In the genomic region with DNA sequence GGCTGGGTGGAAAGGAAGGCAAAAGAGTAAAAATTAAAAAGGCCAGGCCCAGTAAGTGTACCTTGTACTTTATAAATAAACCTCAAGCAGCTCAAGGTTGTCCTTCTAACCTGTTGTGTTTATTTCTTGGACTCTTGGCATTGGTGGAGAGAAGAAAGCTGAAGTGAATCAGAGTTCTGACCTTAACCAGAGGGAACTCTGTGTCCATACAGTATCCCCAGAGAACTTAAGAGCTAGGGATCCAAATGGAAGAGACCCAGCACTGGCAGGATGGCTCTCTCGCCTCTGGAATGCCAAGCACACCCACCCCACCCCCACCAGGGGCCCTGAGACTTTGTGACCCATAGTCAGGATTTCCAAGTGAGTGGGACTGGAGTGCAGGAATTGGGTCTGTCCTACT, we compare ENCODE assay signal across 21 cellular contexts. TPM values are rescaled to one million over a fixed set of nuclear protein-coding genes. Genes with fewer than 3 reads are reported as not detected.
A peak's percentile ranks its signal among the peaks of the same experiment; 100 is the strongest.
DNase-seq lines count a peak whose midpoint lies in the region; ATAC-seq, FAIRE-seq and TF ChIP-seq lines count a peak whose summit lies in the region.
"Had no signal": no experiment of that assay in that cellular context is flagged by ENCODE, and none has a peak within 500 bp of the region (broad histone marks: within the 10 kb centered on the region; RNA-seq: fewer than 3 reads in every experiment).

No MANE protein-coding gene starts in this region.

- no peak overlapping the region for H3K9ac ChIP-seq in GM12878 (ENCODE audit: control insufficient read depth, insufficient read depth, low read length)
- H3K9ac ChIP-seq in muscle layer of colon (ENCODE audit: low read length), result no peak overlapping the region

- no peaks in the 10 kb centered on the region for H3K9me3 ChIP-seq in GM12878 (replicated peaks; ENCODE audit: control insufficient read depth, insufficient read depth, low read length)
- H3K9me3 ChIP-seq in heart left ventricle, result no peaks in the 10 kb centered on the region
- no peaks in the 10 kb centered on the region for H3K9me3 ChIP-seq in muscle layer of colon (ENCODE audit: low read length)
- no peaks in the 10 kb centered on the region for H3K9me3 ChIP-seq in suprapubic skin
- H3K9me3 ChIP-seq: HAP-1, left lung, mucosa of descending colon had no signal

- POLR2A ChIA-PET in GM12878 (lab: Charles Lee), result interaction anchor here (1.0 kb wide), 1 partner anchor 9 kb away, joined by 3 read pairs; no protein-coding TSS in a partner anchor
- POLR2A ChIA-PET in GM10248 (lab: Yijun Ruan, JAX), result no interaction called here

- TSS peak; percentile 48 for BruUV-seq in GM12878 (replicated peaks; lab: Mats Ljungman, UMichigan)

- H3K27ac ChIP-seq in GM12878 (ENCODE audit: control insufficient read depth, insufficient read depth) (no peak overlapping the region), heart left ventricle (peak overlapping the region in 10 of 12 donors; percentile 4 to 84 (median 32)), muscle layer of colon (ENCODE audit: low read depth, low read length) (peak overlapping the region; percentile 94), suprapubic skin (peak overlapping the region; percentile 47)
- H3K27ac ChIP-seq: C4-2B, left lung had no signal

- in situ Hi-C loops in GM12878 (cut with MboI), result no loop called here

- SMC1A ChIA-PET in GM12878 (lab: Charles Lee; ENCODE audit: uncharacterized antibody, unreplicated experiment), result no interaction called here

- 92% methylated on average over 1 of the region's 1 CpG for WGBS in GM12878 (ENCODE audit: insufficient coverage, insufficient replicate concordance, low lambda C conversion rate, missing lambda C conversion rate)
- 67 to 97% (median 88%) methylated on average over 1 of the region's 1 CpG for WGBS in heart left ventricle, 4 donors
- WGBS in suprapubic skin, result 88% methylated on average over 1 of the region's 1 CpG
- WGBS in lower leg skin, 2 donors, result 70 to 78% methylated on average over 1 of the region's 1 CpG

- no peak for TF ChIP-seq POLR2A in GM12878 (IDR thresholded peaks at IDR 0.05; ENCODE audit: low read depth, low read length)
- TF ChIP-seq POLR2A in heart left ventricle (IDR thresholded peaks at IDR 0.05), result no peak
- TF ChIP-seq POLR2A in suprapubic skin (IDR thresholded peaks at IDR 0.05), result no peak
- no peak for TF ChIP-seq POLR2A in lower leg skin (IDR thresholded peaks at IDR 0.05)

- RAD21 ChIA-PET in GM12878 (lab: Charles Lee; ENCODE audit: unreplicated experiment), result no interaction called here

- no peak overlapping the region for H3K4me2 ChIP-seq in GM12878 (ENCODE audit: control insufficient read depth, insufficient read depth)

- no peaks in the 10 kb centered on the region for H4K20me1 ChIP-seq in GM12878 (ENCODE audit: control insufficient read depth, insufficient read depth)

- H3K4me1 ChIP-seq in GM12878 (ENCODE audit: control insufficient read depth, insufficient read depth, low read length), result no peaks in the 10 kb centered on the region
- H3K4me1 ChIP-seq in heart left ventricle, result peaks cover 0 to 41% (median 19%) of the 10 kb centered on the region in 12 donors
- peaks cover 77% of the 10 kb centered on the region for H3K4me1 ChIP-seq in muscle layer of colon (ENCODE audit: insufficient read depth, low read length)
- peaks cover 14% of the 10 kb centered on the region for H3K4me1 ChIP-seq in suprapubic skin
- H3K4me1 ChIP-seq: HAP-1 had no signal

- H3K27me3 ChIP-seq in GM12878 (replicated peaks in 1 of 2; ENCODE audit: control insufficient read depth in 2 of 2, insufficient read depth in 2 of 2, low read length in 1 of 2), result no peaks in the 10 kb centered on the region
- H3K27me3 ChIP-seq in heart left ventricle, result no peaks in the 10 kb centered on the region
- no peaks in the 10 kb centered on the region for H3K27me3 ChIP-seq in muscle layer of colon (ENCODE audit: control insufficient read depth in 1 of 2, insufficient read depth in 2 of 2, low read length in 2 of 2)
- no peaks in the 10 kb centered on the region for H3K27me3 ChIP-seq in suprapubic skin
- H3K27me3 ChIP-seq: left lung had no signal

- H3K79me2 ChIP-seq in GM12878 (ENCODE audit: control insufficient read depth, insufficient read depth, low read length), result no peaks in the 10 kb centered on the region

- no peak for TF ChIP-seq RAD21 in GM12878 (IDR thresholded peaks at IDR 0.05; ENCODE audit: insufficient read depth, low read depth, low read length)

- FAIRE-seq in GM12878 (lab: Jason Lieb, UNC), result no peak
- FAIRE-seq: astrocyte, RCC 7860 had no signal

- no peak for DNase-seq in GM12878 (ENCODE audit: low read depth, low spot score)
- DNase-seq in heart left ventricle, result no peak
- no peak for DNase-seq in suprapubic skin (ENCODE audit: low spot score in 2 of 2)
- no peak for DNase-seq in lower leg skin (ENCODE audit: low spot score in 2 of 2)
- DNase-seq in occipital lobe (lab: John Stamatoyannopoulos, UW), result no peak
- no peak for DNase-seq in GM10248 (ENCODE audit: extremely low spot score)
- DNase-seq: activated naive CD4-positive, alpha-beta T cell treated with anti-CD3 and anti-CD28 coated beads, Interleukin-2, amount 10 ng/mL, durations not matched to agents 7 days and 5 days; activated T-cell treated with anti-CD3 and anti-CD28 coated beads, Interleukin-2, amount 50 U/mL, for 72 hours; effector memory CD8-positive, alpha-beta T cell; EL; NCI-H2081; NK-92 treated with Interleukin-12 subunit alpha and Interleukin-12 subunit beta, amount 100 ng/mL, for 24 hours; stimulated activated CD4-positive, alpha-beta T cell treated with anti-CD3 and anti-CD28 coated beads, Interleukin-12 subunit alpha, Interleukin-12 subunit beta, amount 100 ng/mL, for 4 hours had no signal

- no peak for TF ChIP-seq CTCF in GM12878 (IDR thresholded peaks at IDR 0.05 in 2 of 3, conservative IDR thresholded peaks at IDR 0.05 in 1 of 3; ENCODE audit: control insufficient read depth in 2 of 3, extremely low read depth in 1 of 3, insufficient read depth in 1 of 3, low read depth in 3 of 3, low read length in 3 of 3)
- TF ChIP-seq CTCF in heart left ventricle (IDR thresholded peaks at IDR 0.05), result no peak
- TF ChIP-seq CTCF in suprapubic skin (IDR thresholded peaks at IDR 0.05), result no peak
- TF ChIP-seq CTCF in lower leg skin (IDR thresholded peaks at IDR 0.05), result no peak
- no peak for TF ChIP-seq CTCF in GM10248 (IDR thresholded peaks at IDR 0.05; ENCODE audit: control extremely low read depth, extremely low read depth, low read depth, missing control alignments)

- intact Hi-C loops in GM12878 (cut with micrococcal nuclease; ENCODE audit: unreplicated experiment) (no loop called here), heart left ventricle (cut with DNase I) (no loop called here), lower leg skin (cut with DNase I; ENCODE audit: low total_unique reads) (no loop called here)

- no peak overlapping the region for H2AFZ ChIP-seq in GM12878 (ENCODE audit: control insufficient read depth, low read depth, low read length)

- H3K4me3 ChIP-seq in GM12878 (no peak overlapping the region), heart left ventricle (no peak overlapping the region), muscle layer of colon (ENCODE audit: low read depth in 1 of 2, low read length in 2 of 2) (no peak overlapping the region), suprapubic skin (no peak overlapping the region), lower leg skin (ENCODE audit: low read depth, poor library complexity, severe bottlenecking) (no peak overlapping the region)
- H3K4me3 ChIP-seq: HAP-1, left lung, mucosa of descending colon had no signal

- TF ChIP-seq EP300 in GM12878 (IDR thresholded peaks at IDR 0.05; ENCODE audit: borderline replicate concordance in 1 of 2, control insufficient read depth in 1 of 2, low read depth in 2 of 2, low read length in 2 of 2) (no peak), suprapubic skin (IDR thresholded peaks at IDR 0.05) (no peak)

- no peak for ATAC-seq in GM12878
- peak in 2 of 4 donors; percentile 12 to 18 for ATAC-seq in heart left ventricle
- no peak for ATAC-seq in GM18517 (IDR thresholded peaks at IDR 0.05; ENCODE audit: unreplicated experiment)
- ATAC-seq: activated T-cell treated with anti-CD3 and anti-CD28 coated beads, Interleukin-2, amount 50 U/mL, for 72 hours; effector memory CD8-positive, alpha-beta T cell had no signal

- H3K36me3 ChIP-seq in GM12878 (ENCODE audit: control insufficient read depth in 2 of 2, insufficient read depth in 2 of 2, low read length in 1 of 2) (peaks cover 7 to 20% of the 10 kb centered on the region in 2 experiments), heart left ventricle (peaks cover 0 to 59% (median 40%) of the 10 kb centered on the region in 9 donors), muscle layer of colon (ENCODE audit: insufficient read depth, low read length) (peaks cover 13% of the 10 kb centered on the region), suprapubic skin (peaks cover 49% of the 10 kb centered on the region)

- CTCF ChIA-PET in GM12878 (lab: Yijun Ruan, JAX) (interaction anchor here (0.6 to 0.9 kb wide), 2 partner anchors 10 to 584 kb away, joined by 3 read pairs; no protein-coding TSS in a partner anchor), GM10248 (lab: Yijun Ruan, JAX) (interaction anchor here (1.8 to 2.1 kb wide), 2 partner anchors 10 to 11 kb away, joined by 5 read pairs; no protein-coding TSS in a partner anchor)

RNA-seq across cellular contexts. Expression of a gene that starts 14.2 kb away (rescaled TPM):
- 4.5 and 7.5 TPM in 2 replicates for total RNA-seq in GM12878 (2013; cell fraction: nucleolus; rRNA removed)
- total RNA-seq in GM12878 (2014; rRNA removed), result 24.8 and 24.9 TPM in 2 replicates
- 28.7 and 31.2 TPM in 2 replicates for total RNA-seq in GM12878 (2014; rRNA removed; fragmentation: Illumina TruSeq; extraction: Trizol)
- 23.8 and 24.5 TPM in 2 replicates for total RNA-seq in GM12878 (2021)
- 23.4 TPM for polyA plus RNA-seq in GM12878 (2011; ENCODE audit: low read depth)
- polyA plus RNA-seq in GM12878 (2011; rRNA removed), result 46.6 and 46.8 TPM in 2 replicates
- polyA plus RNA-seq in GM12878 (2011; cell fraction: cytosol; rRNA removed), result 41.7 and 43.4 TPM in 2 replicates
- 16.7 and 20.8 TPM in 2 replicates for polyA plus RNA-seq in GM12878 (2011; cell fraction: nucleus; rRNA removed)
- 25.8 and 30.5 TPM in 2 replicates for polyA plus RNA-seq in GM12878 (2012)
- 29.2 and 30.1 TPM in 2 replicates for polyA plus RNA-seq in GM12878 (2014; fragmentation: Illumina TruSeq; extraction: Trizol)
- 10 to 100 TPM; 54.4 to 55.1 TPM for polyA plus RNA-seq in GM12878 (2014; fragmentation: Nextera tagmentation; extraction: Ambion mirVana)
- polyA plus RNA-seq in GM12878 (2014; rRNA removed), result 27.7 and 27.8 TPM in 2 replicates
- 10 to 100 TPM; 37.2 to 40.5 TPM for polyA plus RNA-seq in GM12878 (2016; fragmentation: Nextera tagmentation; extraction: Ambion mirVana)
- polyA minus RNA-seq in GM12878 (2011; rRNA and poly(A)+ RNA removed), result 20.0 and 23.2 TPM in 2 replicates
- 4.0 and 4.9 TPM in 2 replicates for polyA minus RNA-seq in GM12878 (2011; cell fraction: cytosol; rRNA and poly(A)+ RNA removed)
- polyA minus RNA-seq in GM12878 (2011; cell fraction: nucleus; rRNA and poly(A)+ RNA removed), result 2.3 and 4.7 TPM in 2 replicates
- total RNA-seq in heart left ventricle, result 10 to 100 TPM; 14.1 to 21.3 (median 17.2) TPM
- polyA plus RNA-seq in heart left ventricle, result 10 to 100 TPM; 19.4 to 27.6 TPM
- 10 to 100 TPM; 13.2 to 19.7 (median 17.0) TPM for total RNA-seq in suprapubic skin
- total RNA-seq in lower leg skin, result 10 to 100 TPM; 15.1 to 27.1 (median 20.2) TPM
- total RNA-seq in occipital lobe, result 17.3 TPM

RNA-seq across cellular contexts. Expression of a gene that starts 14.5 kb away (rescaled TPM):
- 8.8 and 9.8 TPM in 2 replicates for total RNA-seq in GM12878 (2013; cell fraction: nucleolus; rRNA removed)
- total RNA-seq in GM12878 (2014; rRNA removed), result 6.0 and 6.7 TPM in 2 replicates
- 5.7 TPM in 2 replicates for total RNA-seq in GM12878 (2014; rRNA removed; fragmentation: Illumina TruSeq; extraction: Trizol)
- 5.2 and 5.3 TPM in 2 replicates for total RNA-seq in GM12878 (2021)
- 1.1 TPM for polyA plus RNA-seq in GM12878 (2011; ENCODE audit: low read depth)
- polyA plus RNA-seq in GM12878 (2011; rRNA removed), result 4.4 and 5.0 TPM in 2 replicates
- polyA plus RNA-seq in GM12878 (2011; cell fraction: cytosol; rRNA removed), result 4.1 and 4.7 TPM in 2 replicates
- polyA plus RNA-seq in GM12878 (2011; cell fraction: nucleus; rRNA removed), result 7.0 and 7.2 TPM in 2 replicates
- polyA plus RNA-seq in GM12878 (2012), result 1.3 and 1.7 TPM in 2 replicates
- 4.7 and 5.5 TPM in 2 replicates for polyA plus RNA-seq in GM12878 (2014; fragmentation: Illumina TruSeq; extraction: Trizol)
- polyA plus RNA-seq in GM12878 (2014; fragmentation: Nextera tagmentation; extraction: Ambion mirVana), result under 1 TPM; 0.58 to 0.66 TPM
- polyA plus RNA-seq in GM12878 (2014; rRNA removed), result 4.2 and 4.5 TPM in 2 replicates
- 1 to 10 TPM; 5.8 to 6.0 TPM for polyA plus RNA-seq in GM12878 (2016; fragmentation: Nextera tagmentation; extraction: Ambion mirVana)
- polyA minus RNA-seq in GM12878 (2011; rRNA and poly(A)+ RNA removed), result 10.2 and 10.5 TPM in 2 replicates
- polyA minus RNA-seq in GM12878 (2011; cell fraction: cytosol; rRNA and poly(A)+ RNA removed), result 2.9 and 4.2 TPM in 2 replicates
- 4.2 and 7.8 TPM in 2 replicates for polyA minus RNA-seq in GM12878 (2011; cell fraction: nucleus; rRNA and poly(A)+ RNA removed)
- total RNA-seq in heart left ventricle, result 1 to 10 TPM in 2 of 9 donors, under 1 TPM in 7; 0.25 to 1.6 (median 0.67) TPM
- under 1 TPM; 0.19 to 0.64 TPM for polyA plus RNA-seq in heart left ventricle
- total RNA-seq in suprapubic skin, result 1 to 10 TPM in 2 of 4 donors, under 1 TPM in 2; 0.68 to 1.4 (median 1.0) TPM
- total RNA-seq in lower leg skin, result 1 to 10 TPM in 2 of 4 donors, under 1 TPM in 2; 0.42 to 1.4 (median 0.99) TPM
- 0.78 TPM for total RNA-seq in occipital lobe

RNA-seq across cellular contexts. Expression of a gene that starts 33.1 kb away (rescaled TPM):
- total RNA-seq in GM12878 (2013; cell fraction: nucleolus; rRNA removed), result 0.08 and 0.10 TPM in 2 replicates
- total RNA-seq in GM12878 (2014; rRNA removed) (0.11 and 0.16 TPM in 2 replicates), GM12878 (2014; rRNA removed; fragmentation: Illumina TruSeq; extraction: Trizol) (0.05 and 0.09 TPM in 2 replicates), GM12878 (2021) (0.21 and 0.36 TPM in 2 replicates), heart left ventricle (10 to 100 TPM in 1 of 9 donors, 1 to 10 TPM in 8; 3.5 to 10.2 (median 6.7) TPM), suprapubic skin (1 to 10 TPM; 5.7 to 8.8 (median 7.3) TPM), lower leg skin (10 to 100 TPM in 1 of 4 donors, 1 to 10 TPM in 3; 4.3 to 13.6 (median 6.1) TPM), occipital lobe (4.7 TPM)
- 0.07 TPM for polyA plus RNA-seq in GM12878 (2011; ENCODE audit: low read depth)
- polyA plus RNA-seq in GM12878 (2011; rRNA removed) (not detected in 2 replicates), GM12878 (2014; fragmentation: Illumina TruSeq; extraction: Trizol) (0.10 and 0.16 TPM in 2 replicates), GM12878 (2014; fragmentation: Nextera tagmentation; extraction: Ambion mirVana) (under 1 TPM; 0.06 to 0.07 TPM), GM12878 (2014; rRNA removed) (0.05 and 0.15 TPM in 2 replicates), GM12878 (2016; fragmentation: Nextera tagmentation; extraction: Ambion mirVana) (under 1 TPM; 0.13 to 0.24 TPM), heart left ventricle (1 to 10 TPM; 1.3 to 5.9 TPM)
- polyA plus RNA-seq in GM12878 (2011; cell fraction: cytosol; rRNA removed), result 0.03 TPM in 2 replicates
- polyA plus RNA-seq in GM12878 (2011; cell fraction: nucleus; rRNA removed), result not detected in 2 replicates
- 0.18 and 0.20 TPM in 2 replicates for polyA plus RNA-seq in GM12878 (2012)
- polyA minus RNA-seq in GM12878 (2011; rRNA and poly(A)+ RNA removed), result not detected in 2 replicates
- not detected in 2 replicates for polyA minus RNA-seq in GM12878 (2011; cell fraction: cytosol; rRNA and poly(A)+ RNA removed)
- under 0.01 TPM in 1 of 2 replicates, not detected in the other for polyA minus RNA-seq in GM12878 (2011; cell fraction: nucleus; rRNA and poly(A)+ RNA removed)
